Comparison of ENCODE assay signal across 1 cellular context in genomic region chr12:53006810-53007742, GRCh38.
TF ChIP-seq lines count a peak whose summit lies in the region.

No MANE protein-coding gene starts in this region.

TF ChIP-seq in SK-N-SH, 30 proteins besides CTCF, POLR2A, EP300 and RAD21 (continued from another document):
- TF ChIP-seq MXI1 (IDR thresholded peaks at IDR 0.05; ENCODE audit: low read depth, low read length) (peak; percentile 96), ZBTB33 (IDR thresholded peaks at IDR 0.05; ENCODE audit: borderline replicate concordance, low read depth) (no peak), NRF1 (IDR thresholded peaks at IDR 0.05; ENCODE audit: low read depth, low read length) (peak; percentile 71), MAX (IDR thresholded peaks at IDR 0.05; ENCODE audit: low read depth) (no peak; the same call in none of the 2 replicates), PBX3 (IDR thresholded peaks at IDR 0.05) (no peak)
TF ChIP-seq in SK-N-SH: peak in this region for 5.
